14 cellular contexts compared by ENCODE assay signal in genomic region chr1:200731654-200732332, GRCh38.
"Had no signal": no experiment of that assay in that cellular context is flagged by ENCODE, and none has a peak within 500 bp of the region (broad histone marks: within the 10 kb centered on the region; RNA-seq: fewer than 3 reads in every experiment).

No MANE protein-coding gene starts in this region.

- H3K36me3 ChIP-seq: heart right ventricle, left lung, sigmoid colon, thoracic aorta had no signal

- ATAC-seq: activated CD8-positive, alpha-beta T cell treated with anti-CD3 and anti-CD28 coated beads for 36 hours; heart right ventricle; left lung; natural killer cell treated with Interleukin-12 subunit alpha and Interleukin-12 subunit beta and Interleukin-15 and Interleukin-18, amount 100 ng/mL, for 72 hours had no signal

- DNase-seq: activated CD8-positive, alpha-beta memory T cell treated with anti-CD3 and anti-CD28 coated beads, Interleukin-2, amount 50 U/mL, for 48 hours; activated CD8-positive, alpha-beta T cell treated with anti-CD3 and anti-CD28 coated beads for 36 hours; activated naive CD4-positive, alpha-beta T cell treated with anti-CD3 and anti-CD28 coated beads for 36 hours; heart right ventricle; islet precursor cell; left lung; sigmoid colon; stimulated activated CD4-positive, alpha-beta T cell treated with anti-CD3 and anti-CD28 coated beads, Interleukin-4, amount 100 ng/mL, for 24 hours; T-helper 9 cell had no signal

- FAIRE-seq: colon, frontal cortex had no signal

- H3K4me1 ChIP-seq: left lung, sigmoid colon had no signal

- H3K4me3 ChIP-seq: heart right ventricle, left lung, sigmoid colon, thoracic aorta had no signal

- H3K27me3 ChIP-seq: left lung, sigmoid colon had no signal

- H3K9me3 ChIP-seq: heart right ventricle, left lung, sigmoid colon, thoracic aorta had no signal

- H3K27ac ChIP-seq: heart right ventricle, left lung, sigmoid colon, thoracic aorta, VCaP had no signal
